ENCODE assay signal across 9 cellular contexts in genomic region chr20:56343861-56344381, GRCh38. TPM values are rescaled to one million over a fixed set of nuclear protein-coding genes. Genes with fewer than 3 reads are reported as not detected.
DNase-seq lines count a peak whose midpoint lies in the region; ATAC-seq and TF ChIP-seq lines count a peak whose summit lies in the region.
"Had no signal": no experiment of that assay in that cellular context is flagged by ENCODE, and none has a peak within 500 bp of the region (broad histone marks: within the 10 kb centered on the region; RNA-seq: fewer than 3 reads in every experiment).

No MANE protein-coding gene starts in this region.

- peaks cover 21% of the 10 kb centered on the region for H3K4me1 Mint-ChIP-seq in WTC11
- H3K4me1 Mint-ChIP-seq in natural killer cell treated with Interleukin-12 subunit alpha and Interleukin-12 subunit beta and Interleukin-15 and Interleukin-18, amount 100 ng/mL, for 72 hours (ENCODE audit: low read depth in 2 of 2), result peaks cover 0 to 5% of the 10 kb centered on the region in 2 donors

- peaks cover 22% of the 10 kb centered on the region for H3K9me3 Mint-ChIP-seq in WTC11
- no peaks in the 10 kb centered on the region for H3K9me3 Mint-ChIP-seq in natural killer cell treated with Interleukin-12 subunit alpha and Interleukin-12 subunit beta and Interleukin-15 and Interleukin-18, amount 100 ng/mL, for 72 hours

- CTCF ChIA-PET in WTC11 (lab: Charles Lee), result interaction anchor here (0.8 to 1.5 kb wide), 12 partner anchors 8 to 1695 kb away, joined by 3 to 13 read pairs (median 4); partner anchors contain the start of genes AURKA, CSTF1 and FAM210B

- POLR2A ChIA-PET in WTC11 (lab: Charles Lee), result no interaction called here

- H3K4me3 ChIP-seq in epithelial cell of esophagus (ENCODE audit: low read length), result no peak overlapping the region

- H3K27me3 Mint-ChIP-seq in WTC11 (ENCODE audit: low read depth), result peaks cover 87% of the 10 kb centered on the region
- peaks cover 53 to 64% of the 10 kb centered on the region in 2 donors for H3K27me3 Mint-ChIP-seq in natural killer cell treated with Interleukin-12 subunit alpha and Interleukin-12 subunit beta and Interleukin-15 and Interleukin-18, amount 100 ng/mL, for 72 hours

- TF ChIP-seq CTCF in WTC11 (IDR thresholded peaks at IDR 0.05) (peak; percentile 68), epithelial cell of esophagus (IDR thresholded peaks at IDR 0.05; ENCODE audit: insufficient read depth, low read depth, low read length, missing control alignments) (peak; percentile 63)

- DNase-seq in NCI-H1105 treated with DMSO at 0.1 percent for 48 hours (lab: John Stamatoyannopoulos, UW) (peak; percentile 13), NCI-H1105 (lab: John Stamatoyannopoulos, UW) (no peak), WTC11 (ENCODE audit: low spot score) (peak; percentile 90), epithelial cell of esophagus (ENCODE audit: low read depth) (peak; percentile 43), SIG-M5 (lab: John Stamatoyannopoulos, UW) (no peak)
- no peak for DNase-seq in natural killer cell treated with Interleukin-12 subunit alpha and Interleukin-12 subunit beta and Interleukin-15 and Interleukin-18, amount 100 ng/mL, for 72 hours (ENCODE audit: low spot score)

- ATAC-seq in HG03103 (IDR thresholded peaks at IDR 0.05; ENCODE audit: low read depth, unreplicated experiment) (peak; percentile 90), WTC11 (peak; percentile 92), GM19324 (IDR thresholded peaks at IDR 0.05; ENCODE audit: low FRiP score, unreplicated experiment) (no peak)
- peak; percentile 68 to 71 for ATAC-seq in natural killer cell treated with Interleukin-12 subunit alpha and Interleukin-12 subunit beta and Interleukin-15 and Interleukin-18, amount 100 ng/mL, for 72 hours

- peaks cover 12% of the 10 kb centered on the region for H3K36me3 Mint-ChIP-seq in WTC11
- no peaks in the 10 kb centered on the region for H3K36me3 Mint-ChIP-seq in natural killer cell treated with Interleukin-12 subunit alpha and Interleukin-12 subunit beta and Interleukin-15 and Interleukin-18, amount 100 ng/mL, for 72 hours
- H3K36me3 Mint-ChIP-seq: CD4-positive, CD25-positive, alpha-beta regulatory T cell had no signal

- H3K4me3 Mint-ChIP-seq in WTC11, result peak overlapping the region; percentile 55
- H3K4me3 Mint-ChIP-seq in natural killer cell treated with Interleukin-12 subunit alpha and Interleukin-12 subunit beta and Interleukin-15 and Interleukin-18, amount 100 ng/mL, for 72 hours, result no peak overlapping the region

- H3K27ac Mint-ChIP-seq in WTC11, result no peak overlapping the region
- no peak overlapping the region for H3K27ac Mint-ChIP-seq in natural killer cell treated with Interleukin-12 subunit alpha and Interleukin-12 subunit beta and Interleukin-15 and Interleukin-18, amount 100 ng/mL, for 72 hours
- H3K27ac Mint-ChIP-seq: CD4-positive, CD25-positive, alpha-beta regulatory T cell had no signal

TF ChIP-seq in WTC11, 78 proteins besides CTCF, POLR2A, EP300 and RAD21:
- TF ChIP-seq, protein P1, sequence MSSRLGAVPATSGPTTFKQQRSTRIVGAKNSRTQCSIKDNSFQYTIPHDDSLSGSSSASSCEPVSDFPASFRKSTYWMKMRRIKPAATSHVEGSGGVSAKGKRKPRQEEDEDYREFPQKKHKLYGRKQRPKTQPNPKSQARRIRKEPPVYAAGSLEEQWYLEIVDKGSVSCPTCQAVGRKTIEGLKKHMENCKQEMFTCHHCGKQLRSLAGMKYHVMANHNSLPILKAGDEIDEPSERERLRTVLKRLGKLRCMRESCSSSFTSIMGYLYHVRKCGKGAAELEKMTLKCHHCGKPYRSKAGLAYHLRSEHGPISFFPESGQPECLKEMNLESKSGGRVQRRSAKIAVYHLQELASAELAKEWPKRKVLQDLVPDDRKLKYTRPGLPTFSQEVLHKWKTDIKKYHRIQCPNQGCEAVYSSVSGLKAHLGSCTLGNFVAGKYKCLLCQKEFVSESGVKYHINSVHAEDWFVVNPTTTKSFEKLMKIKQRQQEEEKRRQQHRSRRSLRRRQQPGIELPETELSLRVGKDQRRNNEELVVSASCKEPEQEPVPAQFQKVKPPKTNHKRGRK (CRISPR knock-in tag; IDR thresholded peaks at IDR 0.05; ENCODE audit: borderline replicate concordance), result no peak
- TF ChIP-seq NFE2L1 (CRISPR knock-in tag; IDR thresholded peaks at IDR 0.05) (no peak), ZNF121 (CRISPR knock-in tag; IDR thresholded peaks at IDR 0.05) (no peak), TEAD1 (CRISPR knock-in tag; IDR thresholded peaks at IDR 0.05) (no peak), MAX (CRISPR knock-in tag; IDR thresholded peaks at IDR 0.05) (0 out of 2 replicates have a peak, but pooled peaks have one; percentile 29)
- TF ChIP-seq, protein P2, sequence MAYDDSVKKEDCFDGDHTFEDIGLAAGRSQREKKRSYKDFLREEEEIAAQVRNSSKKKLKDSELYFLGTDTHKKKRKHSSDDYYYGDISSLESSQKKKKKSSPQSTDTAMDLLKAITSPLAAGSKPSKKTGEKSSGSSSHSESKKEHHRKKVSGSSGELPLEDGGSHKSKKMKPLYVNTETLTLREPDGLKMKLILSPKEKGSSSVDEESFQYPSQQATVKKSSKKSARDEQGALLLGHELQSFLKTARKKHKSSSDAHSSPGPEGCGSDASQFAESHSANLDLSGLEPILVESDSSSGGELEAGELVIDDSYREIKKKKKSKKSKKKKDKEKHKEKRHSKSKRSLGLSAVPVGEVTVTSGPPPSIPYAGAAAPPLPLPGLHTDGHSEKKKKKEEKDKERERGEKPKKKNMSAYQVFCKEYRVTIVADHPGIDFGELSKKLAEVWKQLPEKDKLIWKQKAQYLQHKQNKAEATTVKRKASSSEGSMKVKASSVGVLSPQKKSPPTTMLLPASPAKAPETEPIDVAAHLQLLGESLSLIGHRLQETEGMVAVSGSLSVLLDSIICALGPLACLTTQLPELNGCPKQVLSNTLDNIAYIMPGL (CRISPR knock-in tag; IDR thresholded peaks at IDR 0.05), result 0 out of 2 replicates have a peak, but pooled peaks have one; percentile 47
- TF ChIP-seq, protein P3, sequence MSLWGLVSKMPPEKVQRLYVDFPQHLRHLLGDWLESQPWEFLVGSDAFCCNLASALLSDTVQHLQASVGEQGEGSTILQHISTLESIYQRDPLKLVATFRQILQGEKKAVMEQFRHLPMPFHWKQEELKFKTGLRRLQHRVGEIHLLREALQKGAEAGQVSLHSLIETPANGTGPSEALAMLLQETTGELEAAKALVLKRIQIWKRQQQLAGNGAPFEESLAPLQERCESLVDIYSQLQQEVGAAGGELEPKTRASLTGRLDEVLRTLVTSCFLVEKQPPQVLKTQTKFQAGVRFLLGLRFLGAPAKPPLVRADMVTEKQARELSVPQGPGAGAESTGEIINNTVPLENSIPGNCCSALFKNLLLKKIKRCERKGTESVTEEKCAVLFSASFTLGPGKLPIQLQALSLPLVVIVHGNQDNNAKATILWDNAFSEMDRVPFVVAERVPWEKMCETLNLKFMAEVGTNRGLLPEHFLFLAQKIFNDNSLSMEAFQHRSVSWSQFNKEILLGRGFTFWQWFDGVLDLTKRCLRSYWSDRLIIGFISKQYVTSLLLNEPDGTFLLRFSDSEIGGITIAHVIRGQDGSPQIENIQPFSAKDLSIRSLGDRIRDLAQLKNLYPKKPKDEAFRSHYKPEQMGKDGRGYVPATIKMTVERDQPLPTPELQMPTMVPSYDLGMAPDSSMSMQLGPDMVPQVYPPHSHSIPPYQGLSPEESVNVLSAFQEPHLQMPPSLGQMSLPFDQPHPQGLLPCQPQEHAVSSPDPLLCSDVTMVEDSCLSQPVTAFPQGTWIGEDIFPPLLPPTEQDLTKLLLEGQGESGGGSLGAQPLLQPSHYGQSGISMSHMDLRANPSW (CRISPR knock-in tag; conservative IDR thresholded peaks at IDR 0.05; ENCODE audit: low read depth), result no peak
TF ChIP-seq in WTC11: peak in this region for 2.

RNA-seq across cellular contexts. Expression of gene FAM210B, which starts 14.9 kb away (rescaled TPM):
- total RNA-seq in WTC11 (2021), result 16.5 to 19.1 TPM (median 16.5 TPM) in 3 replicates
- total RNA-seq in natural killer cell treated with Interleukin-12 subunit alpha and Interleukin-12 subunit beta and Interleukin-15 and Interleukin-18, amount 100 ng/mL, for 72 hours, result 1 to 10 TPM; 1.8 to 3.0 TPM

RNA-seq across cellular contexts. Expression of gene AURKA, which starts 48.1 kb away (rescaled TPM):
- 89.1 to 103 TPM (median 89.9 TPM) in 3 replicates for total RNA-seq in WTC11 (2021)
- total RNA-seq in natural killer cell treated with Interleukin-12 subunit alpha and Interleukin-12 subunit beta and Interleukin-15 and Interleukin-18, amount 100 ng/mL, for 72 hours, result 10 to 100 TPM; 45.1 to 80.8 TPM

RNA-seq across cellular contexts. Expression of gene CSTF1, which starts 48.5 kb away (rescaled TPM):
- total RNA-seq in WTC11 (2021), result 53.9 to 58.5 TPM (median 54.2 TPM) in 3 replicates
- total RNA-seq in natural killer cell treated with Interleukin-12 subunit alpha and Interleukin-12 subunit beta and Interleukin-15 and Interleukin-18, amount 100 ng/mL, for 72 hours, result 10 to 100 TPM; 39.6 to 40.1 TPM

Comparison
In these comparisons a context has a peak if more than half of its experiments do, and no peak if none do; other contexts are left out.
1. DNase-seq: peak in NCI-H1105 treated with DMSO at 0.1 percent for 48 hours (single experiment), WTC11 (single experiment) and epithelial cell of esophagus (single experiment); none in NCI-H1105 (single experiment), natural killer cell treated with Interleukin-12 subunit alpha and Interleukin-12 subunit beta and Interleukin-15 and Interleukin-18, amount 100 ng/mL, for 72 hours (single experiment) and SIG-M5 (single experiment).